23 cellular contexts compared by ENCODE assay signal in genomic region chrX:508163-508562, GRCh38.
DNase-seq lines count a peak whose midpoint lies in the region; ATAC-seq, FAIRE-seq and TF ChIP-seq lines count a peak whose summit lies in the region.
"Had no signal": no experiment of that assay in that cellular context is flagged by ENCODE, and none has a peak within 500 bp of the region (broad histone marks: within the 10 kb centered on the region; RNA-seq: fewer than 3 reads in every experiment).

No MANE protein-coding gene starts in this region.

- no peaks in the 10 kb centered on the region for H3K36me3 ChIP-seq in HCT116 (ENCODE audit: control insufficient read depth in 1 of 2, insufficient read depth in 2 of 2, low read length in 2 of 2)
- no peaks in the 10 kb centered on the region for H3K36me3 ChIP-seq in HEK293 (ENCODE audit: control insufficient read depth in 2 of 2, insufficient read depth in 1 of 2, low read length in 2 of 2)
- no peaks in the 10 kb centered on the region for H3K36me3 ChIP-seq in endodermal cell (ENCODE audit: control insufficient read depth, insufficient read depth, low read length)
- H3K36me3 ChIP-seq in upper lobe of right lung, result no peaks in the 10 kb centered on the region
- H3K36me3 ChIP-seq: BE2C, BLaER1 had no signal

- H3K27me3 ChIP-seq in HCT116 (ENCODE audit: insufficient read depth, low read length) (peaks cover 13% of the 10 kb centered on the region; the same call in 1 of the 2 replicates), endodermal cell (ENCODE audit: control insufficient read depth, insufficient read depth, low read length, poor library complexity, severe bottlenecking) (peaks cover 13% of the 10 kb centered on the region), upper lobe of right lung (no peaks in the 10 kb centered on the region)
- H3K27me3 ChIP-seq: BE2C, BLaER1 had no signal

- CTCF ChIA-PET in HCT116 (lab: Charles Lee), result no interaction called here
- CTCF ChIA-PET in HEK293 (lab: Yijun Ruan, JAX), result no interaction called here

- FAIRE-seq in D721Med (lab: Jason Lieb, UNC), result no peak
- FAIRE-seq: A204.1, G401.6, GM12878, GM12892, GM18507 had no signal

- no peak overlapping the region for H3K4me2 ChIP-seq in HCT116 (ENCODE audit: low read length)
- H3K4me2 ChIP-seq: BLaER1 had no signal

- DNase-seq in HCT116 (ENCODE audit: low read depth, low spot score) (no peak), endodermal cell (peak; percentile 20), upper lobe of right lung (peak; percentile 33), NCI-H226 (no peak), D721Med (ENCODE audit: insufficient read length, low spot score) (no peak)
- DNase-seq in stimulated activated CD4-positive, alpha-beta T cell treated with anti-CD3 and anti-CD28 coated beads, Interleukin-2, amount 100 ng/mL, for 24 hours, result no peak
- DNase-seq: 8988T; ACHN; BE2C; C1 segment of cervical spinal cord; CD4-positive, alpha-beta memory T cell; CD4-positive, CD25-positive, alpha-beta regulatory T cell; CD8-positive, alpha-beta memory T cell; COR-L47; DMS79 treated with DMSO at 0.1 percent for 48 hours had no signal

- H3K4me1 ChIP-seq in HCT116 (ENCODE audit: control insufficient read depth in 1 of 2, insufficient read depth in 2 of 2, low read length in 2 of 2) (no peaks in the 10 kb centered on the region), HEK293 (ENCODE audit: control insufficient read depth, insufficient read depth, low read length) (no peaks in the 10 kb centered on the region), endodermal cell (ENCODE audit: control insufficient read depth, insufficient read depth, low read length) (no peaks in the 10 kb centered on the region), upper lobe of right lung (no peaks in the 10 kb centered on the region)
- H3K4me1 ChIP-seq: BE2C, BLaER1 had no signal

- H3K79me2 ChIP-seq in HCT116 (ENCODE audit: insufficient read depth, low read length), result no peaks in the 10 kb centered on the region

- TF ChIP-seq POLR2A in HCT116 (IDR thresholded peaks at IDR 0.05; ENCODE audit: borderline replicate concordance, extremely low read depth, insufficient read depth, insufficient read length), result no peak

- TF ChIP-seq CTCF in HCT116 (IDR thresholded peaks at IDR 0.05 in 2 of 3, conservative IDR thresholded peaks at IDR 0.05 in 1 of 3; ENCODE audit: borderline replicate concordance in 1 of 3, insufficient read depth in 1 of 3, low read depth in 2 of 3, low read length in 2 of 3) (no peak), HEK293 (tag by site-specific recombination; IDR thresholded peaks at IDR 0.05) (no peak), endodermal cell (conservative IDR thresholded peaks at IDR 0.05) (no peak), upper lobe of right lung (IDR thresholded peaks at IDR 0.05) (no peak), D721Med (IDR thresholded peaks at IDR 0.05; ENCODE audit: insufficient read depth, missing control alignments) (no peak)

- no peaks in the 10 kb centered on the region for H3K9me3 ChIP-seq in HCT116 (ENCODE audit: control insufficient read depth in 1 of 2, insufficient read depth in 1 of 2, low read depth in 1 of 2, low read length in 2 of 2)
- H3K9me3 ChIP-seq in HEK293 (ENCODE audit: control insufficient read depth, insufficient read depth, low read depth, low read length), result no peaks in the 10 kb centered on the region
- no peaks in the 10 kb centered on the region for H3K9me3 ChIP-seq in endodermal cell (ENCODE audit: control insufficient read depth, low read length)
- no peaks in the 10 kb centered on the region for H3K9me3 ChIP-seq in upper lobe of right lung
- H3K9me3 ChIP-seq: BE2C had no signal

- H4K20me1 ChIP-seq in HCT116 (ENCODE audit: insufficient read depth), result no peaks in the 10 kb centered on the region
- H4K20me1 ChIP-seq: BLaER1 had no signal

- no peak overlapping the region for H3K27ac ChIP-seq in HCT116 (ENCODE audit: low read depth, low read length)
- no peak overlapping the region for H3K27ac ChIP-seq in HEK293 (ENCODE audit: extremely low read depth, low read depth, low read length)
- no peak overlapping the region for H3K27ac ChIP-seq in endodermal cell (ENCODE audit: low read depth, low read length)
- no peak overlapping the region for H3K27ac ChIP-seq in upper lobe of right lung
- H3K27ac ChIP-seq: BLaER1 had no signal

- TF ChIP-seq RAD21 in HCT116 (IDR thresholded peaks at IDR 0.05; ENCODE audit: low read depth), result no peak

- H3K4me3 ChIP-seq in HCT116 (replicated peaks in 1 of 2; ENCODE audit: low read depth in 1 of 2, low read length in 2 of 2) (no peak overlapping the region), HEK293 (ENCODE audit: low read depth, low read length) (no peak overlapping the region), endodermal cell (ENCODE audit: low read length) (no peak overlapping the region), upper lobe of right lung (no peak overlapping the region)
- H3K4me3 ChIP-seq: BLaER1, GM12878 had no signal

- ATAC-seq in HCT116 (peak; percentile 55), upper lobe of right lung (no peak)
- ATAC-seq: GM12878 had no signal

- no peaks in the 10 kb centered on the region for H3K36me3 Mint-ChIP-seq in endodermal cell (ENCODE audit: low read depth)
- H3K36me3 Mint-ChIP-seq: CD14-positive monocyte; CD4-positive, alpha-beta memory T cell; CD4-positive, CD25-positive, alpha-beta regulatory T cell had no signal

- RAD21 ChIA-PET in HCT116 (lab: Charles Lee; ENCODE audit: low non-redundant PET in 1 of 2, low total read pairs in 2 of 2, uncharacterized antibody in 2 of 2, unreplicated experiment in 2 of 2), result no interaction called here

- no peak overlapping the region for H2AFZ ChIP-seq in HCT116 (ENCODE audit: low read depth, low read length, poor library complexity, severe bottlenecking)

- no peaks in the 10 kb centered on the region for H3K4me1 Mint-ChIP-seq in endodermal cell
- H3K4me1 Mint-ChIP-seq: CD14-positive monocyte; CD4-positive, alpha-beta memory T cell; CD4-positive, CD25-positive, alpha-beta regulatory T cell; CD8-positive, alpha-beta memory T cell had no signal

- no peak overlapping the region for H3K27ac Mint-ChIP-seq in endodermal cell
- H3K27ac Mint-ChIP-seq: CD14-positive monocyte; CD4-positive, alpha-beta memory T cell; CD4-positive, CD25-positive, alpha-beta regulatory T cell; CD8-positive, alpha-beta memory T cell had no signal

- BruUV-seq in HCT116 (replicated peaks; lab: Mats Ljungman, UMichigan), result no TSS peak

- peaks cover 12% of the 10 kb centered on the region for H3K9me3 Mint-ChIP-seq in endodermal cell

- no peaks in the 10 kb centered on the region for H3K9me2 ChIP-seq in HCT116 (ENCODE audit: insufficient read depth)

- no peak overlapping the region for H3K4me3 Mint-ChIP-seq in endodermal cell
- H3K4me3 Mint-ChIP-seq: CD14-positive monocyte; CD4-positive, alpha-beta memory T cell; CD4-positive, CD25-positive, alpha-beta regulatory T cell; CD8-positive, alpha-beta memory T cell had no signal

- POLR2A ChIA-PET in HCT116 (lab: Charles Lee), result no interaction called here
- POLR2A ChIA-PET in HEK293 (lab: Yijun Ruan, JAX), result no interaction called here

- H3K27me3 Mint-ChIP-seq in endodermal cell (ENCODE audit: insufficient read depth), result peaks cover 28% of the 10 kb centered on the region

- 84 to 100% methylated on average over 2 to 8 of the region's 8 CpGs for WGBS in endodermal cell (ENCODE audit: insufficient coverage in 1 of 2, insufficient read length in 1 of 2), 2 experiments

- intact Hi-C loops in HCT116 (cut with micrococcal nuclease) (no loop called here), upper lobe of right lung (cut with DNase I) (no loop called here)

- H3K9ac ChIP-seq in HCT116 (ENCODE audit: low read length), result no peak overlapping the region
- no peak overlapping the region for H3K9ac ChIP-seq in endodermal cell (ENCODE audit: extremely low read depth, low read length, poor library complexity, severe bottlenecking)
- H3K9ac ChIP-seq: BLaER1 had no signal

TF ChIP-seq in HCT116, 20 proteins besides CTCF, POLR2A, EP300 and RAD21 (continues in another document):
- TF ChIP-seq MAX (IDR thresholded peaks at IDR 0.05) (no peak), YY1 (IDR thresholded peaks at IDR 0.05; ENCODE audit: extremely low read depth, insufficient replicate concordance, low read depth, low read length) (no peak), SP1 (IDR thresholded peaks at IDR 0.05; ENCODE audit: low read depth) (no peak), POLR2AphosphoS5 (IDR thresholded peaks at IDR 0.05; ENCODE audit: low read depth, low read length) (no peak)

TF ChIP-seq in HEK293, 187 proteins besides CTCF, POLR2A, EP300 and RAD21:
- TF ChIP-seq ZNF596 (tag by site-specific recombination; IDR thresholded peaks at IDR 0.05) (0 out of 2 replicates have a peak, but pooled peaks have one; percentile 50), EGR2 (tag by site-specific recombination; IDR thresholded peaks at IDR 0.05; ENCODE audit: low read depth) (no peak)

Comparison
In these comparisons a context has a peak if more than half of its experiments do, and no peak if none do; other contexts are left out.
1. DNase-seq: peak in endodermal cell (single experiment) and upper lobe of right lung (single experiment); none in HCT116 (single experiment), stimulated activated CD4-positive, alpha-beta T cell treated with anti-CD3 and anti-CD28 coated beads, Interleukin-2, amount 100 ng/mL, for 24 hours (0 of 2), NCI-H226 (single experiment) and D721Med (single experiment).